1 cellular context compared by ENCODE assay signal in genomic region chr2:199911052-199911876, GRCh38.
A peak's percentile ranks its signal among the peaks of the same experiment; 100 is the strongest.
TF ChIP-seq lines count a peak whose summit lies in the region.

A gene with protein sequence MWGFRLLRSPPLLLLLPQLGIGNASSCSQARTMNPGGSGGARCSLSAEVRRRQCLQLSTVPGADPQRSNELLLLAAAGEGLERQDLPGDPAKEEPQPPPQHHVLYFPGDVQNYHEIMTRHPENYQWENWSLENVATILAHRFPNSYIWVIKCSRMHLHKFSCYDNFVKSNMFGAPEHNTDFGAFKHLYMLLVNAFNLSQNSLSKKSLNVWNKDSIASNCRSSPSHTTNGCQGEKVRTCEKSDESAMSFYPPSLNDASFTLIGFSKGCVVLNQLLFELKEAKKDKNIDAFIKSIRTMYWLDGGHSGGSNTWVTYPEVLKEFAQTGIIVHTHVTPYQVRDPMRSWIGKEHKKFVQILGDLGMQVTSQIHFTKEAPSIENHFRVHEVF (plus strand): TSS chr2:199911293. CDS start chr2:199911439, 146 bp downstream.

TF ChIP-seq in HepG2, 621 proteins besides CTCF, POLR2A, EP300 and RAD21 (continued from another document):
- TF ChIP-seq, protein P1, sequence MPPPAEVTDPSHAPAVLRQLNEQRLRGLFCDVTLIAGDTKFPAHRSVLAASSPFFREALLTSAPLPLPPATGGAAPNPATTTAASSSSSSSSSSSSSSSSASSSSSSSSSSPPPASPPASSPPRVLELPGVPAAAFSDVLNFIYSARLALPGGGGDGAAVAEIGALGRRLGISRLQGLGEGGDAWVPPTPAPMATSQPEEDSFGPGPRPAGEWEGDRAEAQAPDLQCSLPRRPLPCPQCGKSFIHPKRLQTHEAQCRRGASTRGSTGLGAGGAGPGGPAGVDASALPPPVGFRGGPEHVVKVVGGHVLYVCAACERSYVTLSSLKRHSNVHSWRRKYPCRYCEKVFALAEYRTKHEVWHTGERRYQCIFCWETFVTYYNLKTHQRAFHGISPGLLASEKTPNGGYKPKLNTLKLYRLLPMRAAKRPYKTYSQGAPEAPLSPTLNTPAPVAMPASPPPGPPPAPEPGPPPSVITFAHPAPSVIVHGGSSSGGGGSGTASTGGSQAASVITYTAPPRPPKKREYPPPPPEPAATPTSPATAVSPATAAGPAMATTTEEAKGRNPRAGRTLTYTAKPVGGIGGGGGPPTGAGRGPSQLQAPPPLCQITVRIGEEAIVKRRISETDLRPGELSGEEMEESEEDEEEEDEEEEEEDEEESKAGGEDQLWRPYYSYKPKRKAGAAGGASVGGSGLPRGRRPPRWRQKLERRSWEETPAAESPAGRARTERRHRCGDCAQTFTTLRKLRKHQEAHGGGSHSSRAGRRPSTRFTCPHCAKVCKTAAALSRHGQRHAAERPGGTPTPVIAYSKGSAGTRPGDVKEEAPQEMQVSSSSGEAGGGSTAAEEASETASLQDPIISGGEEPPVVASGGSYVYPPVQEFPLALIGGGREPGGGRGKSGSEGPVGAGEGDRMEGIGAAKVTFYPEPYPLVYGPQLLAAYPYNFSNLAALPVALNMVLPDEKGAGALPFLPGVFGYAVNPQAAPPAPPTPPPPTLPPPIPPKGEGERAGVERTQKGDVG (CRISPR knock-in tag; IDR thresholded peaks at IDR 0.05; ENCODE audit: borderline replicate concordance): 0 out of 2 replicates have a peak, but pooled peaks have one; percentile 46
- TF ChIP-seq, protein P2, sequence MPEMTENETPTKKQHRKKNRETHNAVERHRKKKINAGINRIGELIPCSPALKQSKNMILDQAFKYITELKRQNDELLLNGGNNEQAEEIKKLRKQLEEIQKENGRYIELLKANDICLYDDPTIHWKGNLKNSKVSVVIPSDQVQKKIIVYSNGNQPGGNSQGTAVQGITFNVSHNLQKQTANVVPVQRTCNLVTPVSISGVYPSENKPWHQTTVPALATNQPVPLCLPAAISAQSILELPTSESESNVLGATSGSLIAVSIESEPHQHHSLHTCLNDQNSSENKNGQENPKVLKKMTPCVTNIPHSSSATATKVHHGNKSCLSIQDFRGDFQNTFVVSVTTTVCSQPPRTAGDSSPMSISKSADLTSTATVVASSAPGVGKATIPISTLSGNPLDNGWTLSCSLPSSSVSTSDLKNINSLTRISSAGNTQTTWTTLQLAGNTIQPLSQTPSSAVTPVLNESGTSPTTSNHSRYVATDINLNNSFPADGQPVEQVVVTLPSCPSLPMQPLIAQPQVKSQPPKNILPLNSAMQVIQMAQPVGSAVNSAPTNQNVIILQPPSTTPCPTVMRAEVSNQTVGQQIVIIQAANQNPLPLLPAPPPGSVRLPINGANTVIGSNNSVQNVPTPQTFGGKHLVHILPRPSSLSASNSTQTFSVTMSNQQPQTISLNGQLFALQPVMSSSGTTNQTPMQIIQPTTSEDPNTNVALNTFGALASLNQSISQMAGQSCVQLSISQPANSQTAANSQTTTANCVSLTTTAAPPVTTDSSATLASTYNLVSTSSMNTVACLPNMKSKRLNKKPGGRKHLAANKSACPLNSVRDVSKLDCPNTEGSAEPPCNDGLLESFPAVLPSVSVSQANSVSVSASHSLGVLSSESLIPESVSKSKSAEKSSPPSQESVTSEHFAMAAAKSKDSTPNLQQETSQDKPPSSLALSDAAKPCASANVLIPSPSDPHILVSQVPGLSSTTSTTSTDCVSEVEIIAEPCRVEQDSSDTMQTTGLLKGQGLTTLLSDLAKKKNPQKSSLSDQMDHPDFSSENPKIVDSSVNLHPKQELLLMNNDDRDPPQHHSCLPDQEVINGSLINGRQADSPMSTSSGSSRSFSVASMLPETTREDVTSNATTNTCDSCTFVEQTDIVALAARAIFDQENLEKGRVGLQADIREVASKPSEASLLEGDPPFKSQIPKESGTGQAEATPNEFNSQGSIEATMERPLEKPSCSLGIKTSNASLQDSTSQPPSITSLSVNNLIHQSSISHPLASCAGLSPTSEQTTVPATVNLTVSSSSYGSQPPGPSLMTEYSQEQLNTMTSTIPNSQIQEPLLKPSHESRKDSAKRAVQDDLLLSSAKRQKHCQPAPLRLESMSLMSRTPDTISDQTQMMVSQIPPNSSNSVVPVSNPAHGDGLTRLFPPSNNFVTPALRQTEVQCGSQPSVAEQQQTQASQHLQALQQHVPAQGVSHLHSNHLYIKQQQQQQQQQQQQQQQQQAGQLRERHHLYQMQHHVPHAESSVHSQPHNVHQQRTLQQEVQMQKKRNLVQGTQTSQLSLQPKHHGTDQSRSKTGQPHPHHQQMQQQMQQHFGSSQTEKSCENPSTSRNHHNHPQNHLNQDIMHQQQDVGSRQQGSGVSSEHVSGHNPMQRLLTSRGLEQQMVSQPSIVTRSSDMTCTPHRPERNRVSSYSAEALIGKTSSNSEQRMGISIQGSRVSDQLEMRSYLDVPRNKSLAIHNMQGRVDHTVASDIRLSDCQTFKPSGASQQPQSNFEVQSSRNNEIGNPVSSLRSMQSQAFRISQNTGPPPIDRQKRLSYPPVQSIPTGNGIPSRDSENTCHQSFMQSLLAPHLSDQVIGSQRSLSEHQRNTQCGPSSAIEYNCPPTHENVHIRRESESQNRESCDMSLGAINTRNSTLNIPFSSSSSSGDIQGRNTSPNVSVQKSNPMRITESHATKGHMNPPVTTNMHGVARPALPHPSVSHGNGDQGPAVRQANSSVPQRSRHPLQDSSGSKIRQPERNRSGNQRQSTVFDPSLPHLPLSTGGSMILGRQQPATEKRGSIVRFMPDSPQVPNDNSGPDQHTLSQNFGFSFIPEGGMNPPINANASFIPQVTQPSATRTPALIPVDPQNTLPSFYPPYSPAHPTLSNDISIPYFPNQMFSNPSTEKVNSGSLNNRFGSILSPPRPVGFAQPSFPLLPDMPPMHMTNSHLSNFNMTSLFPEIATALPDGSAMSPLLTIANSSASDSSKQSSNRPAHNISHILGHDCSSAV (CRISPR knock-in tag; IDR thresholded peaks at IDR 0.05; ENCODE audit: borderline replicate concordance): 0 out of 2 replicates have a peak, but pooled peaks have one; percentile 8
- TF ChIP-seq MIXL1 (CRISPR knock-in tag; IDR thresholded peaks at IDR 0.05) (no peak), ZNF543 (CRISPR knock-in tag; IDR thresholded peaks at IDR 0.05) (peak; percentile 89), FOXA3 (CRISPR knock-in tag; IDR thresholded peaks at IDR 0.05) (peak; percentile 12; the same call in 1 of the 2 replicates), ZNF558 (CRISPR knock-in tag; IDR thresholded peaks at IDR 0.05; ENCODE audit: borderline replicate concordance) (no peak), MXD3 (CRISPR knock-in tag; IDR thresholded peaks at IDR 0.05) (peak; percentile 83)
